1 cellular context compared by ENCODE assay signal in the genomic region with DNA sequence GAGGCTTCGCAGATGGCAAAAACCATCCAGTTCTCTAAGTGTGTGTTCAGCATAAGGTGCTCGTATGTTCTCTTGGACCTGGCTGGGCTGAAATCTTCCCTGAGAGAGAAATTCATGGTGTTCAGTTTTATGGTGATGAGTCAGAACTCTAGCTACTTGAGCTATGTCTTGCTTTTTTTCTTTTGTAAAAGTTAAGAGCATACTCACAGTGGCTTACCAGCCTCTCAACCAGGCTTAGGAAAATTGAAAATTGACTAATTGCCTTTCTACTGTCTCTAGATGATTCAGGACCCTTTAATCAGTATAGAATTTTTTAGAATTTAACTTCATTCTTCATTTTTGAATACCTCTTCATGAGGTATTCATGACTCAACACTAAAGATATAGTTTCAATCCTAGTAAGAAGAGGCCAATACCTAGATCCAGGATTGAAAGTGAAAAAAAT.
TF ChIP-seq lines count a peak whose summit lies in the region.

No MANE protein-coding gene starts in this region.

TF ChIP-seq in GM12878, 131 proteins besides CTCF, POLR2A, EP300 and RAD21 (continued from another document):
- TF ChIP-seq WRNIP1 (IDR thresholded peaks at IDR 0.05; ENCODE audit: borderline replicate concordance, low read depth, low read length), result no peak
- no peak for TF ChIP-seq MTA2 (IDR thresholded peaks at IDR 0.05; ENCODE audit: low read depth)
- TF ChIP-seq, protein P1, sequence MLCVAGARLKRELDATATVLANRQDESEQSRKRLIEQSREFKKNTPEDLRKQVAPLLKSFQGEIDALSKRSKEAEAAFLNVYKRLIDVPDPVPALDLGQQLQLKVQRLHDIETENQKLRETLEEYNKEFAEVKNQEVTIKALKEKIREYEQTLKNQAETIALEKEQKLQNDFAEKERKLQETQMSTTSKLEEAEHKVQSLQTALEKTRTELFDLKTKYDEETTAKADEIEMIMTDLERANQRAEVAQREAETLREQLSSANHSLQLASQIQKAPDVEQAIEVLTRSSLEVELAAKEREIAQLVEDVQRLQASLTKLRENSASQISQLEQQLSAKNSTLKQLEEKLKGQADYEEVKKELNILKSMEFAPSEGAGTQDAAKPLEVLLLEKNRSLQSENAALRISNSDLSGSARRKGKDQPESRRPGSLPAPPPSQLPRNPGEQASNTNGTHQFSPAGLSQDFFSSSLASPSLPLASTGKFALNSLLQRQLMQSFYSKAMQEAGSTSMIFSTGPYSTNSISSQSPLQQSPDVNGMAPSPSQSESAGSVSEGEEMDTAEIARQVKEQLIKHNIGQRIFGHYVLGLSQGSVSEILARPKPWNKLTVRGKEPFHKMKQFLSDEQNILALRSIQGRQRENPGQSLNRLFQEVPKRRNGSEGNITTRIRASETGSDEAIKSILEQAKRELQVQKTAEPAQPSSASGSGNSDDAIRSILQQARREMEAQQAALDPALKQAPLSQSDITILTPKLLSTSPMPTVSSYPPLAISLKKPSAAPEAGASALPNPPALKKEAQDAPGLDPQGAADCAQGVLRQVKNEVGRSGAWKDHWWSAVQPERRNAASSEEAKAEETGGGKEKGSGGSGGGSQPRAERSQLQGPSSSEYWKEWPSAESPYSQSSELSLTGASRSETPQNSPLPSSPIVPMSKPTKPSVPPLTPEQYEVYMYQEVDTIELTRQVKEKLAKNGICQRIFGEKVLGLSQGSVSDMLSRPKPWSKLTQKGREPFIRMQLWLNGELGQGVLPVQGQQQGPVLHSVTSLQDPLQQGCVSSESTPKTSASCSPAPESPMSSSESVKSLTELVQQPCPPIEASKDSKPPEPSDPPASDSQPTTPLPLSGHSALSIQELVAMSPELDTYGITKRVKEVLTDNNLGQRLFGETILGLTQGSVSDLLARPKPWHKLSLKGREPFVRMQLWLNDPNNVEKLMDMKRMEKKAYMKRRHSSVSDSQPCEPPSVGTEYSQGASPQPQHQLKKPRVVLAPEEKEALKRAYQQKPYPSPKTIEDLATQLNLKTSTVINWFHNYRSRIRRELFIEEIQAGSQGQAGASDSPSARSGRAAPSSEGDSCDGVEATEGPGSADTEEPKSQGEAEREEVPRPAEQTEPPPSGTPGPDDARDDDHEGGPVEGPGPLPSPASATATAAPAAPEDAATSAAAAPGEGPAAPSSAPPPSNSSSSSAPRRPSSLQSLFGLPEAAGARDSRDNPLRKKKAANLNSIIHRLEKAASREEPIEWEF (IDR thresholded peaks at IDR 0.05; ENCODE audit: insufficient replicate concordance, low read depth, low read length), result no peak
- TF ChIP-seq, protein P2, sequence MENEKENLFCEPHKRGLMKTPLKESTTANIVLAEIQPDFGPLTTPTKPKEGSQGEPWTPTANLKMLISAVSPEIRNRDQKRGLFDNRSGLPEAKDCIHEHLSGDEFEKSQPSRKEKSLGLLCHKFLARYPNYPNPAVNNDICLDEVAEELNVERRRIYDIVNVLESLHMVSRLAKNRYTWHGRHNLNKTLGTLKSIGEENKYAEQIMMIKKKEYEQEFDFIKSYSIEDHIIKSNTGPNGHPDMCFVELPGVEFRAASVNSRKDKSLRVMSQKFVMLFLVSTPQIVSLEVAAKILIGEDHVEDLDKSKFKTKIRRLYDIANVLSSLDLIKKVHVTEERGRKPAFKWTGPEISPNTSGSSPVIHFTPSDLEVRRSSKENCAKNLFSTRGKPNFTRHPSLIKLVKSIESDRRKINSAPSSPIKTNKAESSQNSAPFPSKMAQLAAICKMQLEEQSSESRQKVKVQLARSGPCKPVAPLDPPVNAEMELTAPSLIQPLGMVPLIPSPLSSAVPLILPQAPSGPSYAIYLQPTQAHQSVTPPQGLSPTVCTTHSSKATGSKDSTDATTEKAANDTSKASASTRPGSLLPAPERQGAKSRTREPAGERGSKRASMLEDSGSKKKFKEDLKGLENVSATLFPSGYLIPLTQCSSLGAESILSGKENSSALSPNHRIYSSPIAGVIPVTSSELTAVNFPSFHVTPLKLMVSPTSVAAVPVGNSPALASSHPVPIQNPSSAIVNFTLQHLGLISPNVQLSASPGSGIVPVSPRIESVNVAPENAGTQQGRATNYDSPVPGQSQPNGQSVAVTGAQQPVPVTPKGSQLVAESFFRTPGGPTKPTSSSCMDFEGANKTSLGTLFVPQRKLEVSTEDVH (IDR thresholded peaks at IDR 0.05; ENCODE audit: low read depth, partially characterized antibody), result no peak
- no peak for TF ChIP-seq POU2F2 (IDR thresholded peaks at IDR 0.05; ENCODE audit: borderline replicate concordance, low read depth, low read length)
- TF ChIP-seq SIX5 (IDR thresholded peaks at IDR 0.05; ENCODE audit: low read depth, low read length, severe bottlenecking), result no peak
- TF ChIP-seq GABPA (IDR thresholded peaks at IDR 0.05; ENCODE audit: low read depth), result no peak
- TF ChIP-seq YY1 (IDR thresholded peaks at IDR 0.05; ENCODE audit: low read depth, low read length), result no peak
